Comparison of ENCODE assay signal across 20 cellular contexts in the genomic region with DNA sequence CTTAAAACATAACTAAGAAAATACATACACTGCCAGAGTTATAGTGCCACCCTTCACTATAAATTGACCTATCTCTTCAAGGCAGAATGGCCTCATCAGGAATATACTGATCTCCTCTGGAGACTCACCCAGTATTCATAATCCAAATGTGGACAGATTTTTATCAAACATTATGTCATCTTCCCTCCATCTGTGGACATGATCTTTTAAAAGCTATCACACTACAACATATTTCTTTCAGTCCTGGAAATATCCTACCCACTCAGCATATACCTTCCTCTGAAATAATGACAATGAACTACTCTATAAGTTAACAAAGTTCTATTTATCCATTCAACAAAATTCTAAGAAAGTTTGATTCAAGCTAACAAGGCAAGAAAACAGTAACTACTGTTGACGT. TPM values are rescaled to one million over a fixed set of nuclear protein-coding genes. Genes with fewer than 3 reads are reported as not detected.
DNase-seq lines count a peak whose midpoint lies in the region; ATAC-seq and TF ChIP-seq lines count a peak whose summit lies in the region.
"Had no signal": no experiment of that assay in that cellular context is flagged by ENCODE, and none has a peak within 500 bp of the region (broad histone marks: within the 10 kb centered on the region; RNA-seq: fewer than 3 reads in every experiment).

No MANE protein-coding gene starts in this region.

- no peaks in the 10 kb centered on the region for H4K20me1 ChIP-seq in mammary epithelial cell (ENCODE audit: insufficient read depth, low read length)

- H2AFZ ChIP-seq in mammary epithelial cell (ENCODE audit: low read depth, low read length) = no peak overlapping the region

- H3K36me3 ChIP-seq in mammary epithelial cell (ENCODE audit: insufficient read depth, low read length) = peaks cover 25% of the 10 kb centered on the region
- H3K36me3 ChIP-seq: uterus had no signal

- no peak overlapping the region for H3K27ac Mint-ChIP-seq in stimulated activated naive CD8-positive, alpha-beta T cell treated with anti-CD3 and anti-CD28 coated beads, Interleukin-15, Interleukin-2, amounts not matched to agents 100 ng/mL and 50 ng/mL, for 24 hours
- H3K27ac Mint-ChIP-seq in stimulated activated naive CD8-positive, alpha-beta T cell treated with anti-CD3 and anti-CD28 coated beads, Interleukin-15, amount 100 ng/mL, for 72 hours = no peak overlapping the region
- H3K27ac Mint-ChIP-seq: activated CD4-positive, alpha-beta memory T cell treated with anti-CD3 and anti-CD28 coated beads, Interleukin-2, amount 10 ng/mL, durations not matched to agents 7 days and 5 days had no signal

- ATAC-seq in stimulated activated naive CD8-positive, alpha-beta T cell treated with anti-CD3 and anti-CD28 coated beads, Interleukin-15, amount 100 ng/mL, for 72 hours = no peak

- no peaks in the 10 kb centered on the region for H3K9me3 ChIP-seq in mammary epithelial cell (replicated peaks; ENCODE audit: insufficient read depth, low read length)
- H3K9me3 ChIP-seq: uterus had no signal

- no peak for TF ChIP-seq CTCF in mammary epithelial cell (conservative IDR thresholded peaks at IDR 0.05 in 1 of 2, IDR thresholded peaks at IDR 0.05 in 1 of 2; ENCODE audit: extremely low read depth in 1 of 2, insufficient read depth in 1 of 2, low read depth in 1 of 2, low read length in 2 of 2)

- intact Hi-C loops in mammary epithelial cell (cut with micrococcal nuclease) = no loop called here

- no peaks in the 10 kb centered on the region for H3K27me3 Mint-ChIP-seq in stimulated activated naive CD8-positive, alpha-beta T cell treated with anti-CD3 and anti-CD28 coated beads, Interleukin-15, Interleukin-2, amounts not matched to agents 100 ng/mL and 50 ng/mL, for 24 hours
- H3K27me3 Mint-ChIP-seq in stimulated activated naive CD8-positive, alpha-beta T cell treated with anti-CD3 and anti-CD28 coated beads, Interleukin-15, amount 100 ng/mL, for 72 hours = no peaks in the 10 kb centered on the region
- H3K27me3 Mint-ChIP-seq: activated CD4-positive, alpha-beta memory T cell treated with anti-CD3 and anti-CD28 coated beads, Interleukin-2, amount 10 ng/mL, durations not matched to agents 7 days and 5 days had no signal

- peaks cover 69% of the 10 kb centered on the region for H3K4me1 Mint-ChIP-seq in stimulated activated naive CD8-positive, alpha-beta T cell treated with anti-CD3 and anti-CD28 coated beads, Interleukin-15, Interleukin-2, amounts not matched to agents 100 ng/mL and 50 ng/mL, for 24 hours (ENCODE audit: low read depth)
- peaks cover 51% of the 10 kb centered on the region for H3K4me1 Mint-ChIP-seq in stimulated activated naive CD8-positive, alpha-beta T cell treated with anti-CD3 and anti-CD28 coated beads, Interleukin-15, amount 100 ng/mL, for 72 hours

- CTCF ChIA-PET in mammary epithelial cell (lab: Charles Lee; ENCODE audit: low non-redundant PET) = no interaction called here

- H3K4me3 Mint-ChIP-seq in stimulated activated naive CD8-positive, alpha-beta T cell treated with anti-CD3 and anti-CD28 coated beads, Interleukin-15, Interleukin-2, amounts not matched to agents 100 ng/mL and 50 ng/mL, for 24 hours = peak overlapping the region; percentile 97
- peak overlapping the region in 1 of 2 donors; percentile 98 for H3K4me3 Mint-ChIP-seq in stimulated activated naive CD8-positive, alpha-beta T cell treated with anti-CD3 and anti-CD28 coated beads, Interleukin-15, amount 100 ng/mL, for 72 hours
- H3K4me3 Mint-ChIP-seq: activated CD4-positive, alpha-beta memory T cell treated with anti-CD3 and anti-CD28 coated beads, Interleukin-2, amount 10 ng/mL, durations not matched to agents 7 days and 5 days had no signal

- peaks cover 62% of the 10 kb centered on the region for H3K36me3 Mint-ChIP-seq in stimulated activated naive CD8-positive, alpha-beta T cell treated with anti-CD3 and anti-CD28 coated beads, Interleukin-15, Interleukin-2, amounts not matched to agents 100 ng/mL and 50 ng/mL, for 24 hours (ENCODE audit: low read depth)

- no peak for DNase-seq in stimulated activated naive CD8-positive, alpha-beta T cell treated with anti-CD3 and anti-CD28 coated beads, Interleukin-15, amount 100 ng/mL, for 72 hours
- DNase-seq in RKO (ENCODE audit: low spot score) = peak; percentile 55
- no peak for DNase-seq in mammary epithelial cell
- DNase-seq in DMS 273 (lab: John Stamatoyannopoulos, UW; ENCODE audit: unreplicated experiment) = no peak
- no peak for DNase-seq in cerebellar nuclear complex (lab: John Stamatoyannopoulos, UW)
- DNase-seq in G401 (ENCODE audit: low spot score) = no peak
- no peak for DNase-seq in hippocampal formation (lab: John Stamatoyannopoulos, UW)
- DNase-seq: activated CD4-positive, alpha-beta memory T cell treated with anti-CD3 and anti-CD28 coated beads, Interleukin-2, amount 10 ng/mL, durations not matched to agents 7 days and 5 days; amniotic stem cell; dorsolateral prefrontal cortex; NCI-H1105 treated with DMSO at 0.1 percent for 48 hours; NCI-H524 treated with DMSO at 0.1 percent for 48 hours; SIG-M5; stimulated activated CD4-positive, alpha-beta T cell treated with anti-CD3 and anti-CD28 coated beads, Interleukin-4, amount 100 ng/mL, for 24 hours; substantia nigra; uterus had no signal

- dilution Hi-C loops in mammary epithelial cell (cut with HindIII; ENCODE audit: low sequenced_read_pairs) = no loop called here

- H3K4me1 ChIP-seq in mammary epithelial cell (ENCODE audit: insufficient read depth, low read length) = peaks cover 13% of the 10 kb centered on the region

- 100% methylated on average over 1 of the region's 1 CpG for WGBS in mammary epithelial cell (ENCODE audit: low coverage, missing lambda C conversion rate)

- H3K4me2 ChIP-seq in mammary epithelial cell (ENCODE audit: insufficient read depth, low read depth, low read length) = peak overlapping the region; percentile 80

- no peaks in the 10 kb centered on the region for H3K27me3 ChIP-seq in mammary epithelial cell (ENCODE audit: insufficient read depth, low read length)
- H3K27me3 ChIP-seq: dorsolateral prefrontal cortex, uterus had no signal

- no peaks in the 10 kb centered on the region for H3K9me3 Mint-ChIP-seq in stimulated activated naive CD8-positive, alpha-beta T cell treated with anti-CD3 and anti-CD28 coated beads, Interleukin-15, Interleukin-2, amounts not matched to agents 100 ng/mL and 50 ng/mL, for 24 hours
- H3K9me3 Mint-ChIP-seq in stimulated activated naive CD8-positive, alpha-beta T cell treated with anti-CD3 and anti-CD28 coated beads, Interleukin-15, amount 100 ng/mL, for 72 hours = no peaks in the 10 kb centered on the region
- H3K9me3 Mint-ChIP-seq: activated CD4-positive, alpha-beta memory T cell treated with anti-CD3 and anti-CD28 coated beads, Interleukin-2, amount 10 ng/mL, durations not matched to agents 7 days and 5 days; neural crest cell had no signal

- in situ Hi-C loops in mammary epithelial cell (cut with MboI; ENCODE audit: low sequenced_read_pairs in 2 of 2) = no loop called here
- in situ Hi-C loops in G401 (cut with HindIII; ENCODE audit: low sequenced_read_pairs) = no loop called here

- H3K27ac ChIP-seq in mammary epithelial cell (ENCODE audit: insufficient read depth, low read depth, low read length) = no peak overlapping the region
- H3K27ac ChIP-seq: cardiac muscle cell, dorsolateral prefrontal cortex, uterus, VCaP had no signal

- peaks cover 76% of the 10 kb centered on the region for H3K79me2 ChIP-seq in mammary epithelial cell (ENCODE audit: insufficient read depth, low read length)

- H3K9ac ChIP-seq in mammary epithelial cell (ENCODE audit: insufficient read depth, low read length) = no peak overlapping the region

- no TSS peak for BruUV-seq in mammary epithelial cell (replicated peaks; lab: Mats Ljungman, UMichigan)

- no peak overlapping the region for H3K4me3 ChIP-seq in mammary epithelial cell (replicated peaks in 1 of 3; ENCODE audit: insufficient read depth in 1 of 3, low read depth in 2 of 3, low read length in 3 of 3)
- H3K4me3 ChIP-seq: cardiac muscle cell, dorsolateral prefrontal cortex, uterus had no signal

RNA-seq across cellular contexts. Expression of a gene that starts 3.2 kb away (rescaled TPM):
- total RNA-seq in mammary epithelial cell = 10 to 100 TPM; 28.2 to 37.3 TPM
- polyA plus RNA-seq in mammary epithelial cell = 13.8 TPM
- 22.2 TPM for polyA minus RNA-seq in mammary epithelial cell
- total RNA-seq in G401 (2014; rRNA removed; shearing (Covaris generic)) = 8.1 and 9.4 TPM in 2 replicates
